Comparison of ENCODE assay signal across 20 cellular contexts in the genomic region with DNA sequence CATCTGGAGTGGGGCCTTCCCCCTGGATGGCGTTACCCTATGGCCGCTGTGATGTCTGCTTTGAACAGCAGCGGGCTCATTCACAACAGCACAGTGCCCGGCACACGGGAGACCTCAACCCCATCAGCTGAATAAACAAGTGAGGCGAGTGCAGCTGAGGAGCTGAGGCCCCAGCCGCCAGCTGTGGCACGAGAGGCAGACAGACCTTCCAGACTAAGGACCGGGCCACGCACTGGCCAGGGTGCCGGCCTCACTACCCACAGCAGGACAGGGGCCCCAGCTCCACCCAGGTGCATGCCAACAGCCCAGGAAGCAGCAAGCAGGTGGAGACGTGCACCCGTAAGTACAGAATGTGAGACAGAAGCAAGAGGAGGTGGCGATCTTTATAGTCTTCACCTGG. TPM values are rescaled to one million over a fixed set of nuclear protein-coding genes. Genes with fewer than 3 reads are reported as not detected.
DNase-seq lines count a peak whose midpoint lies in the region; ATAC-seq and TF ChIP-seq lines count a peak whose summit lies in the region.
"Had no signal": no experiment of that assay in that cellular context is flagged by ENCODE, and none has a peak within 500 bp of the region (broad histone marks: within the 10 kb centered on the region; RNA-seq: fewer than 3 reads in every experiment).

No MANE protein-coding gene starts in this region.

- ATAC-seq in activated T-cell treated with anti-CD3 and anti-CD28 coated beads, Interleukin-2, amount 50 U/mL, for 4 hours, result no peak
- ATAC-seq in memory B cell (ENCODE audit: low read depth) (no peak), upper lobe of right lung (no peak), foreskin keratinocyte (no peak)
- ATAC-seq: activated CD4-positive, CD25-positive, alpha-beta regulatory T cell treated with anti-CD3 and anti-CD28 coated beads, Interleukin-2, amount 50 U/mL, for 24 hours had no signal

- peaks cover 5% of the 10 kb centered on the region for H3K36me3 ChIP-seq in upper lobe of right lung

- peaks cover 93% of the 10 kb centered on the region for H3K4me1 Mint-ChIP-seq in activated T-cell treated with anti-CD3 and anti-CD28 coated beads, Interleukin-2, amount 50 U/mL, for 24 hours (ENCODE audit: low read depth)
- peaks cover 89% of the 10 kb centered on the region for H3K4me1 Mint-ChIP-seq in activated T-cell treated with anti-CD3 and anti-CD28 coated beads, Interleukin-2, amount 50 U/mL, for 4 hours (ENCODE audit: low read depth)
- peaks cover 61% of the 10 kb centered on the region for H3K4me1 Mint-ChIP-seq in memory B cell

- H3K4me1 ChIP-seq in upper lobe of right lung (peaks cover 49% of the 10 kb centered on the region), foreskin keratinocyte (peaks cover 21% of the 10 kb centered on the region)

- no peaks in the 10 kb centered on the region for H3K9me3 Mint-ChIP-seq in activated T-cell treated with anti-CD3 and anti-CD28 coated beads, Interleukin-2, amount 50 U/mL, for 24 hours
- H3K9me3 Mint-ChIP-seq in activated T-cell treated with anti-CD3 and anti-CD28 coated beads, Interleukin-2, amount 50 U/mL, for 4 hours, result no peaks in the 10 kb centered on the region
- no peaks in the 10 kb centered on the region for H3K9me3 Mint-ChIP-seq in memory B cell
- H3K9me3 Mint-ChIP-seq: activated naive CD4-positive, alpha-beta T cell treated with anti-CD3 and anti-CD28 coated beads for 36 hours; CD14-positive monocyte; nephron had no signal

- H3K27me3 ChIP-seq in upper lobe of right lung (no peaks in the 10 kb centered on the region), foreskin keratinocyte (no peaks in the 10 kb centered on the region)
- H3K27me3 ChIP-seq: hepatocyte, tibial artery had no signal

- TF ChIP-seq CTCF in upper lobe of right lung (IDR thresholded peaks at IDR 0.05), result no peak
- no peak for TF ChIP-seq CTCF in foreskin keratinocyte (conservative IDR thresholded peaks at IDR 0.05)

- peaks cover 79% of the 10 kb centered on the region for H3K36me3 Mint-ChIP-seq in activated T-cell treated with anti-CD3 and anti-CD28 coated beads, Interleukin-2, amount 50 U/mL, for 24 hours (ENCODE audit: low read depth)
- H3K36me3 Mint-ChIP-seq in activated T-cell treated with anti-CD3 and anti-CD28 coated beads, Interleukin-2, amount 50 U/mL, for 4 hours (ENCODE audit: insufficient read depth), result peaks cover 9% of the 10 kb centered on the region
- peaks cover 9% of the 10 kb centered on the region for H3K36me3 Mint-ChIP-seq in memory B cell

- H3K27ac ChIP-seq in upper lobe of right lung (no peak overlapping the region), foreskin keratinocyte (no peak overlapping the region)
- H3K27ac ChIP-seq: hepatocyte, tibial artery had no signal

- no peaks in the 10 kb centered on the region for H3K27me3 Mint-ChIP-seq in activated T-cell treated with anti-CD3 and anti-CD28 coated beads, Interleukin-2, amount 50 U/mL, for 24 hours
- H3K27me3 Mint-ChIP-seq in activated T-cell treated with anti-CD3 and anti-CD28 coated beads, Interleukin-2, amount 50 U/mL, for 4 hours (ENCODE audit: low read depth), result no peaks in the 10 kb centered on the region
- no peaks in the 10 kb centered on the region for H3K27me3 Mint-ChIP-seq in memory B cell

- H3K4me3 Mint-ChIP-seq in activated T-cell treated with anti-CD3 and anti-CD28 coated beads, Interleukin-2, amount 50 U/mL, for 24 hours, result no peak overlapping the region
- H3K4me3 Mint-ChIP-seq in activated T-cell treated with anti-CD3 and anti-CD28 coated beads, Interleukin-2, amount 50 U/mL, for 4 hours, result no peak overlapping the region
- H3K4me3 Mint-ChIP-seq in memory B cell, result no peak overlapping the region
- H3K4me3 Mint-ChIP-seq: activated naive CD4-positive, alpha-beta T cell treated with anti-CD3 and anti-CD28 coated beads for 36 hours; CD14-positive monocyte had no signal

- no peaks in the 10 kb centered on the region for H3K9me3 ChIP-seq in upper lobe of right lung
- H3K9me3 ChIP-seq: tibial artery had no signal

- intact Hi-C loops in upper lobe of right lung (cut with DNase I) (no loop called here), posterior vena cava (cut with DNase I) (no loop called here)

- H3K27ac Mint-ChIP-seq in activated T-cell treated with anti-CD3 and anti-CD28 coated beads, Interleukin-2, amount 50 U/mL, for 24 hours, result peak overlapping the region; percentile 79
- H3K27ac Mint-ChIP-seq in memory B cell, result peak overlapping the region; percentile 32

- no peak for DNase-seq in activated T-cell treated with anti-CD3 and anti-CD28 coated beads, Interleukin-2, amount 50 U/mL, for 24 hours
- DNase-seq in activated T-cell treated with anti-CD3 and anti-CD28 coated beads, Interleukin-2, amount 50 U/mL, for 4 hours, result no peak
- peak; percentile 67 for DNase-seq in SHP77 treated with DMSO at 0.1 percent for 48 hours (lab: John Stamatoyannopoulos, UW)
- DNase-seq in memory B cell (ENCODE audit: low spot score in 2 of 2), result no peak
- peak; percentile 51 for DNase-seq in upper lobe of right lung
- DNase-seq in foreskin keratinocyte, result no peak
- DNase-seq in NCI-H2081 treated with DMSO at 0.1 percent for 48 hours (lab: John Stamatoyannopoulos, UW), result no peak
- DNase-seq in posterior vena cava (ENCODE audit: low spot score), result no peak
- DNase-seq: activated naive CD4-positive, alpha-beta T cell treated with anti-CD3 and anti-CD28 coated beads for 36 hours; islet precursor cell; NCI-H146; NCI-H226; SIG-M5; small intestine; stimulated activated CD4-positive, alpha-beta T cell treated with anti-CD3 and anti-CD28 coated beads, Interleukin-4, amount 100 ng/mL, for 24 hours; tibial artery had no signal

- H3K4me3 ChIP-seq in upper lobe of right lung, result no peak overlapping the region
- H3K4me3 ChIP-seq: hepatocyte, tibial artery had no signal

RNA-seq across cellular contexts. Expression of a gene that starts 39.6 kb away (rescaled TPM):
- total RNA-seq in activated T-cell treated with anti-CD3 and anti-CD28 coated beads, Interleukin-2, amount 50 U/mL, for 4 hours, result 100 to 1,000 TPM; 135 to 152 (median 142) TPM
- 94.6 TPM for total RNA-seq in upper lobe of right lung
- total RNA-seq in foreskin keratinocyte, result 123 and 130 TPM in 2 replicates
- polyA plus RNA-seq in foreskin keratinocyte, result 93.2 and 103 TPM in 2 replicates
- 10 to 100 TPM; 57.3 to 62.6 TPM for total RNA-seq in posterior vena cava

Comparison
In these comparisons a context has a peak if more than half of its experiments do, and no peak if none do; other contexts are left out.
1. DNase-seq: peak in SHP77 treated with DMSO at 0.1 percent for 48 hours (single experiment) and upper lobe of right lung (single experiment); none in activated T-cell treated with anti-CD3 and anti-CD28 coated beads, Interleukin-2, amount 50 U/mL, for 24 hours (single experiment), activated T-cell treated with anti-CD3 and anti-CD28 coated beads, Interleukin-2, amount 50 U/mL, for 4 hours (single experiment), memory B cell (0 of 2), foreskin keratinocyte (0 of 2), NCI-H2081 treated with DMSO at 0.1 percent for 48 hours (single experiment) and posterior vena cava (single experiment).